1 cellular context compared by ENCODE assay signal in genomic region chr7:2687338-2687869, GRCh38.
A peak's percentile ranks its signal among the peaks of the same experiment; 100 is the strongest.
TF ChIP-seq lines count a peak whose summit lies in the region.

No MANE protein-coding gene starts in this region.

TF ChIP-seq in H1, 55 proteins besides CTCF, POLR2A, EP300 and RAD21:
- TF ChIP-seq GABPA (IDR thresholded peaks at IDR 0.05; ENCODE audit: borderline replicate concordance, insufficient read depth, low read length) (0 out of 2 replicates have a peak, but pooled peaks have one; percentile 21), CTBP2 (IDR thresholded peaks at IDR 0.05; ENCODE audit: borderline replicate concordance, insufficient read depth, insufficient read length, low read length) (no peak)
